Comparison of ENCODE assay signal across 7 cellular contexts in genomic region chr9:93096811-93097382, GRCh38. TPM values are rescaled to one million over a fixed set of nuclear protein-coding genes. Genes with fewer than 3 reads are reported as not detected.
A peak's percentile ranks its signal among the peaks of the same experiment; 100 is the strongest.
DNase-seq lines count a peak whose midpoint lies in the region; ATAC-seq and TF ChIP-seq lines count a peak whose summit lies in the region.

No MANE protein-coding gene starts in this region.

- DNase-seq in activated naive CD8-positive, alpha-beta T cell treated with anti-CD3 and anti-CD28 coated beads for 36 hours = no peak
- DNase-seq in immature natural killer cell (no peak), stomach (no peak)
- no peak for DNase-seq in activated CD4-positive, CD25-positive, alpha-beta regulatory T cell treated with anti-CD3 and anti-CD28 coated beads, Interleukin-2, amount 50 U/mL, for 72 hours

- peaks cover 67% of the 10 kb centered on the region for H3K4me1 Mint-ChIP-seq in activated naive CD8-positive, alpha-beta T cell treated with anti-CD3 and anti-CD28 coated beads for 36 hours
- peaks cover 59 to 66% of the 10 kb centered on the region in 2 donors for H3K4me1 Mint-ChIP-seq in immature natural killer cell

- no peak for TF ChIP-seq EP300 in stomach (IDR thresholded peaks at IDR 0.05)

- H3K4me3 Mint-ChIP-seq in activated naive CD8-positive, alpha-beta T cell treated with anti-CD3 and anti-CD28 coated beads for 36 hours = peak overlapping the region; percentile 86
- peak overlapping the region; percentile 78 to 89 (median 88) for H3K4me3 Mint-ChIP-seq in immature natural killer cell

- H3K4me3 ChIP-seq in HUES64 (ENCODE audit: low read length) (peak overlapping the region; percentile 88), stomach (peak overlapping the region; percentile 76 to 97 (median 88))

- TF ChIP-seq POLR2A in stomach (IDR thresholded peaks at IDR 0.05) = no peak

- H3K9ac ChIP-seq in HUES64 (ENCODE audit: low read depth, low read length) = no peak overlapping the region

- 35% methylated on average over 16 of the region's 16 CpGs for WGBS in HUES64
- 8 to 12% (median 9%) methylated on average over 16 of the region's 16 CpGs for WGBS in stomach, 5 donors

- peaks cover 10% of the 10 kb centered on the region for H3K9me3 Mint-ChIP-seq in activated naive CD8-positive, alpha-beta T cell treated with anti-CD3 and anti-CD28 coated beads for 36 hours
- H3K9me3 Mint-ChIP-seq in immature natural killer cell = no peaks in the 10 kb centered on the region

- peak overlapping the region; percentile 72 for H3K27ac Mint-ChIP-seq in activated naive CD8-positive, alpha-beta T cell treated with anti-CD3 and anti-CD28 coated beads for 36 hours
- peak overlapping the region; percentile 69 to 94 (median 82) for H3K27ac Mint-ChIP-seq in immature natural killer cell

- H3K9me3 ChIP-seq in HUES64 (ENCODE audit: insufficient read depth, low read depth, low read length) (no peaks in the 10 kb centered on the region), stomach (no peaks in the 10 kb centered on the region)

- H3K36me3 Mint-ChIP-seq in activated naive CD8-positive, alpha-beta T cell treated with anti-CD3 and anti-CD28 coated beads for 36 hours = peaks cover 19% of the 10 kb centered on the region
- H3K36me3 Mint-ChIP-seq in immature natural killer cell = no peaks in the 10 kb centered on the region

- H3K27me3 Mint-ChIP-seq in activated naive CD8-positive, alpha-beta T cell treated with anti-CD3 and anti-CD28 coated beads for 36 hours = no peaks in the 10 kb centered on the region
- H3K27me3 Mint-ChIP-seq in immature natural killer cell (ENCODE audit: low read depth in 3 of 3) = peaks cover 2 to 14% (median 2%) of the 10 kb centered on the region in 3 donors

- intact Hi-C loops in stomach (cut with DNase I; ENCODE audit: low total_unique reads) = no loop called here

- peaks cover 9% of the 10 kb centered on the region; the same call in 1 of the 2 replicates for H3K27me3 ChIP-seq in HUES64 (ENCODE audit: insufficient read depth, low read length)
- no peaks in the 10 kb centered on the region for H3K27me3 ChIP-seq in stomach

- TF ChIP-seq CTCF in stomach (IDR thresholded peaks at IDR 0.05) = no peak

- H3K27ac ChIP-seq in HUES64 (ENCODE audit: low read depth, low read length) = no peak overlapping the region
- peak overlapping the region; percentile 91 to 98 (median 97) for H3K27ac ChIP-seq in stomach

- H3K36me3 ChIP-seq in HUES64 (ENCODE audit: insufficient read depth, low read length) (no peaks in the 10 kb centered on the region), stomach (no peaks in the 10 kb centered on the region)

- no peak for ATAC-seq in HG03196 (IDR thresholded peaks at IDR 0.05; ENCODE audit: unreplicated experiment)
- no peak for ATAC-seq in HG02610 (IDR thresholded peaks at IDR 0.05; ENCODE audit: unreplicated experiment)

- 0 out of 2 replicates have a peak, but pooled peaks cover 4% of the 10 kb centered on the region for H3K4me1 ChIP-seq in HUES64 (ENCODE audit: insufficient read depth, low read length)
- H3K4me1 ChIP-seq in stomach = peaks cover 36 to 67% (median 62%) of the 10 kb centered on the region in 4 donors

RNA-seq across cellular contexts. Expression of gene CARD19, which starts 0.9 kb away (rescaled TPM):
- polyA plus RNA-seq in HUES64 (2013, experiment 1 of 2) = 16.0 TPM
- 21.5 TPM for polyA plus RNA-seq in HUES64 (2013, experiment 2 of 2)
- 10 to 100 TPM; 36.5 to 38.6 TPM for total RNA-seq in activated naive CD8-positive, alpha-beta T cell treated with anti-CD3 and anti-CD28 coated beads for 36 hours
- polyA plus RNA-seq in immature natural killer cell (100 to 1,000 TPM in 1 of 3 donors, 10 to 100 TPM in 2; 55.1 to 105 (median 78.8) TPM), stomach (10 to 100 TPM; 32.9 to 46.6 (median 44.5) TPM)
- total RNA-seq in stomach = 10 to 100 TPM; 14.3 to 95.1 (median 58.0) TPM

RNA-seq across cellular contexts. Expression of gene NINJ1, which starts 37.2 kb away (rescaled TPM):
- polyA plus RNA-seq in HUES64 (2013, experiment 1 of 2) = 24.9 TPM
- polyA plus RNA-seq in HUES64 (2013, experiment 2 of 2) = 31.8 TPM
- total RNA-seq in activated naive CD8-positive, alpha-beta T cell treated with anti-CD3 and anti-CD28 coated beads for 36 hours = 10 to 100 TPM; 74.9 to 77.8 TPM
- polyA plus RNA-seq in immature natural killer cell = 10 to 100 TPM; 51.3 to 91.0 (median 54.0) TPM
- total RNA-seq in stomach = 100 to 1,000 TPM in 2 of 5 donors, 10 to 100 TPM in 2, 1 to 10 TPM in 1; 9.3 to 153 (median 30.0) TPM
- 10 to 100 TPM; 34.2 to 63.3 (median 35.0) TPM for polyA plus RNA-seq in stomach

RNA-seq across cellular contexts. Expression of gene SUSD3, which starts 38.4 kb away (rescaled TPM):
- polyA plus RNA-seq in HUES64 (2013, experiment 1 of 2) = 2.9 TPM
- polyA plus RNA-seq in HUES64 (2013, experiment 2 of 2) = 6.1 TPM
- 10 to 100 TPM; 27.1 to 28.8 TPM for total RNA-seq in activated naive CD8-positive, alpha-beta T cell treated with anti-CD3 and anti-CD28 coated beads for 36 hours
- polyA plus RNA-seq in immature natural killer cell (1 to 10 TPM in 2 of 3 donors, not detected in 1; 3.5 to 5.2 TPM), stomach (1 to 10 TPM; 2.0 to 3.4 (median 2.9) TPM)
- 1 to 10 TPM in 3 of 5 donors, not detected in 2; 1.7 to 4.5 (median 2.4) TPM for total RNA-seq in stomach

Comparison
In these comparisons a context has a peak if more than half of its experiments do, and no peak if none do; other contexts are left out.
1. RNA of gene SUSD3, which starts 38.4 kb away (total RNA-seq): 27.1 to 28.8 TPM in activated naive CD8-positive, alpha-beta T cell treated with anti-CD3 and anti-CD28 coated beads for 36 hours; 1.7 to 4.5 TPM in stomach; every median in the first group is over 4 times any median in the second.